1 cellular context compared by ENCODE assay signal in the genomic region with DNA sequence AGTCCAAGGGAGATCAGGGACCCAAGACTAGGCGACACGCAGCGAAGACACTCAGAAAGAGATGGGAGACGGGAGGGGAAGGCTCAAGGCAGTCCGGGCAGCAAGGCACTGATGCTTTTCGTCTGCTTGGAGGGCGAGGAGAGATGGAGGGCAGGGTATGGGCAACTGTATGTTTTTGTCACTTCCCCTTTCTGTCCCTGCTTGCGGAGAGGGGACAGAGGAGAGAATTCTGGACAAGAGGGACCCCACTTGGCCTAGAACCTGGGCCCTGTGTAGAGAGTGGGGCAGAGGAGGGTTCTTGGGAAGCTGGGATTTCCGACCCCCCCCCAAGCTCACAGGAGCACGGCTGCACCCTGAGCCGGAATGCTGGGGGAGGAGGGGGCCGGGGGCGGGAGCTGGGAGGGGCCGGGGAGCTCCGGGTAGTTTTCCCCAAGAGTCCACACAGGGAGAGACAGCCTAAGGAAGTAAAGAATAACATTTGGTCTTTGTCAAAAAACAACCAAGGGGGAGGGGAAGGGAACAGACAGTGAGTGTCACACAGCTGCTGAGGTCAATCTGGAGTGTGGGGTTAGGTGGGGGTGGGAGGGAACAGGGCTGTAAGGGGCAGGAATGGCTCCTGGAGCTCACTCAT.
TF ChIP-seq lines count a peak whose summit lies in the region.

No MANE protein-coding gene starts in this region.

TF ChIP-seq in HepG2, 621 proteins besides CTCF, POLR2A, EP300 and RAD21:
- TF ChIP-seq ZNF530 (CRISPR knock-in tag; IDR thresholded peaks at IDR 0.05; ENCODE audit: low read depth): no peak
